1 cellular context compared by ENCODE assay signal in the genomic region with DNA sequence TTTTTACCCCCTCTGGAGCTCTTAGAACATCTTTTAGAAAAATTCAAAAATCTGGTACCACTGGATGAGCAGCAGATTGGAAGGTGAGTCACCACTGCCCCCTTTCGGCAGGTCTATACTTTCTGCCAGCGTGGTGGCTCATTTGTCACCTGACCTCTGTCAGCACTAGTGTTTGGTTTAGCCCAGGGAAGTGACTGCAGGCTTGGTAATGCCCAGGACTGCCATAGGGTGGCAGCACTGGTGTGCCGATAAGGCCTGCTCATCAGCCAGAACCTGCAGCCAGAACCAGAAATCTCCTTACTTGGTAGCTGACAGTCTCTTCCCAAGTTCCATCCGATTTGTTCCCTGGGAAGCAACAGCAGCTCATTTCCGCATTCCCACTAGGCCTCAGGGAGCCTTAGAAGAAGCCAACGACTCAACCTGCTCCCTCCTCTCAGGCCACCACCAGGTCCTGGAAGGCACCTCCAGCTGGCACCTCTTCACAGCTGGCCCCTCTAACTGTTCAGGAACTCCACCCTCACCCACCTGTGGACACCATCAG.
TF ChIP-seq lines count a peak whose summit lies in the region.

No MANE protein-coding gene starts in this region.

TF ChIP-seq in HEK293, 187 proteins besides CTCF, POLR2A, EP300 and RAD21 (continued from another document and continues in another):
- no peak for TF ChIP-seq PRDM2 (tag by site-specific recombination; IDR thresholded peaks at IDR 0.05; ENCODE audit: borderline replicate concordance)
- TF ChIP-seq ZNF114 (tag by site-specific recombination; IDR thresholded peaks at IDR 0.05): no peak
- no peak for TF ChIP-seq ZNF423 (tag by site-specific recombination; IDR thresholded peaks at IDR 0.05)
- no peak for TF ChIP-seq HOXA7 (CRISPR knock-in tag; IDR thresholded peaks at IDR 0.05; ENCODE audit: borderline replicate concordance)
- no peak for TF ChIP-seq AEBP2 (tag by site-specific recombination; IDR thresholded peaks at IDR 0.05; ENCODE audit: borderline replicate concordance)
- TF ChIP-seq ZNF311 (tag by site-specific recombination; IDR thresholded peaks at IDR 0.05; ENCODE audit: borderline replicate concordance): no peak
- TF ChIP-seq SETDB1 (IDR thresholded peaks at IDR 0.05; ENCODE audit: insufficient read length, low read length): no peak
- no peak for TF ChIP-seq OVOL3 (tag by site-specific recombination; IDR thresholded peaks at IDR 0.05)
- no peak for TF ChIP-seq ZNF37A (tag by site-specific recombination; IDR thresholded peaks at IDR 0.05)
- TF ChIP-seq, protein P1, sequence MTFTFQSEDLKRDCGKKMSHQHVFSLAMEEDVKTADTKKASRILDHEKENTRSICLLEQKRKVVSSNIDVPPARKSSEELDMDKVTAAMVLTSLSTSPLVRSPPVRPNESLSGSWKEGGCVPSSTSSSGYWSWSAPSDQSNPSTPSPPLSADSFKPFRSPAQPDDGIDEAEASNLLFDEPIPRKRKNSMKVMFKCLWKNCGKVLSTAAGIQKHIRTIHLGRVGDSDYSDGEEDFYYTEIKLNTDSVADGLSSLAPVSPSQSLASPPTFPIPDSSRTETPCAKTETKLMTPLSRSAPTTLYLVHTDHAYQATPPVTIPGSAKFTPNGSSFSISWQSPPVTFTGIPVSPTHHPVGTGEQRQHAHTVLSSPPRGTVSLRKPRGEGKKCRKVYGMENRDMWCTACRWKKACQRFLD (tag by site-specific recombination; IDR thresholded peaks at IDR 0.05): no peak
- TF ChIP-seq ZNF518A (tag by site-specific recombination; conservative IDR thresholded peaks at IDR 0.05; ENCODE audit: low read depth): no peak
- no peak for TF ChIP-seq GLIS1 (tag by site-specific recombination; IDR thresholded peaks at IDR 0.05)
- no peak for TF ChIP-seq ZNF830 (tag by site-specific recombination; IDR thresholded peaks at IDR 0.05; ENCODE audit: low read depth)
- no peak; the same call in 1 of the 2 replicates for TF ChIP-seq TRIM28 (IDR thresholded peaks at IDR 0.05; ENCODE audit: borderline replicate concordance, low read length)
- no peak for TF ChIP-seq ZBTB44 (tag by site-specific recombination; IDR thresholded peaks at IDR 0.05)
- TF ChIP-seq, protein P2, sequence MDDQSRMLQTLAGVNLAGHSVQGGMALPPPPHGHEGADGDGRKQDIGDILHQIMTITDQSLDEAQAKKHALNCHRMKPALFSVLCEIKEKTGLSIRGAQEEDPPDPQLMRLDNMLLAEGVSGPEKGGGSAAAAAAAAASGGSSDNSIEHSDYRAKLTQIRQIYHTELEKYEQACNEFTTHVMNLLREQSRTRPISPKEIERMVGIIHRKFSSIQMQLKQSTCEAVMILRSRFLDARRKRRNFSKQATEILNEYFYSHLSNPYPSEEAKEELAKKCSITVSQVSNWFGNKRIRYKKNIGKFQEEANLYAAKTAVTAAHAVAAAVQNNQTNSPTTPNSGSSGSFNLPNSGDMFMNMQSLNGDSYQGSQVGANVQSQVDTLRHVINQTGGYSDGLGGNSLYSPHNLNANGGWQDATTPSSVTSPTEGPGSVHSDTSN (CRISPR knock-in tag; IDR thresholded peaks at IDR 0.05): no peak
- TF ChIP-seq REPIN1 (tag by site-specific recombination; IDR thresholded peaks at IDR 0.05; ENCODE audit: low read depth): no peak
- TF ChIP-seq, protein P3, sequence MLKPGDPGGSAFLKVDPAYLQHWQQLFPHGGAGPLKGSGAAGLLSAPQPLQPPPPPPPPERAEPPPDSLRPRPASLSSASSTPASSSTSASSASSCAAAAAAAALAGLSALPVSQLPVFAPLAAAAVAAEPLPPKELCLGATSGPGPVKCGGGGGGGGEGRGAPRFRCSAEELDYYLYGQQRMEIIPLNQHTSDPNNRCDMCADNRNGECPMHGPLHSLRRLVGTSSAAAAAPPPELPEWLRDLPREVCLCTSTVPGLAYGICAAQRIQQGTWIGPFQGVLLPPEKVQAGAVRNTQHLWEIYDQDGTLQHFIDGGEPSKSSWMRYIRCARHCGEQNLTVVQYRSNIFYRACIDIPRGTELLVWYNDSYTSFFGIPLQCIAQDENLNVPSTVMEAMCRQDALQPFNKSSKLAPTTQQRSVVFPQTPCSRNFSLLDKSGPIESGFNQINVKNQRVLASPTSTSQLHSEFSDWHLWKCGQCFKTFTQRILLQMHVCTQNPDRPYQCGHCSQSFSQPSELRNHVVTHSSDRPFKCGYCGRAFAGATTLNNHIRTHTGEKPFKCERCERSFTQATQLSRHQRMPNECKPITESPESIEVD (tag by site-specific recombination; IDR thresholded peaks at IDR 0.05): no peak
- TF ChIP-seq, protein P4, sequence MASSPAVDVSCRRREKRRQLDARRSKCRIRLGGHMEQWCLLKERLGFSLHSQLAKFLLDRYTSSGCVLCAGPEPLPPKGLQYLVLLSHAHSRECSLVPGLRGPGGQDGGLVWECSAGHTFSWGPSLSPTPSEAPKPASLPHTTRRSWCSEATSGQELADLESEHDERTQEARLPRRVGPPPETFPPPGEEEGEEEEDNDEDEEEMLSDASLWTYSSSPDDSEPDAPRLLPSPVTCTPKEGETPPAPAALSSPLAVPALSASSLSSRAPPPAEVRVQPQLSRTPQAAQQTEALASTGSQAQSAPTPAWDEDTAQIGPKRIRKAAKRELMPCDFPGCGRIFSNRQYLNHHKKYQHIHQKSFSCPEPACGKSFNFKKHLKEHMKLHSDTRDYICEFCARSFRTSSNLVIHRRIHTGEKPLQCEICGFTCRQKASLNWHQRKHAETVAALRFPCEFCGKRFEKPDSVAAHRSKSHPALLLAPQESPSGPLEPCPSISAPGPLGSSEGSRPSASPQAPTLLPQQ (tag by site-specific recombination; IDR thresholded peaks at IDR 0.05): no peak
- TF ChIP-seq KLF17 (tag by site-specific recombination; IDR thresholded peaks at IDR 0.05): no peak
- TF ChIP-seq ZNF677 (tag by site-specific recombination; IDR thresholded peaks at IDR 0.05): no peak
- no peak for TF ChIP-seq GLI2 (tag by site-specific recombination; IDR thresholded peaks at IDR 0.05; ENCODE audit: borderline replicate concordance, low read depth)
- TF ChIP-seq, protein P5, sequence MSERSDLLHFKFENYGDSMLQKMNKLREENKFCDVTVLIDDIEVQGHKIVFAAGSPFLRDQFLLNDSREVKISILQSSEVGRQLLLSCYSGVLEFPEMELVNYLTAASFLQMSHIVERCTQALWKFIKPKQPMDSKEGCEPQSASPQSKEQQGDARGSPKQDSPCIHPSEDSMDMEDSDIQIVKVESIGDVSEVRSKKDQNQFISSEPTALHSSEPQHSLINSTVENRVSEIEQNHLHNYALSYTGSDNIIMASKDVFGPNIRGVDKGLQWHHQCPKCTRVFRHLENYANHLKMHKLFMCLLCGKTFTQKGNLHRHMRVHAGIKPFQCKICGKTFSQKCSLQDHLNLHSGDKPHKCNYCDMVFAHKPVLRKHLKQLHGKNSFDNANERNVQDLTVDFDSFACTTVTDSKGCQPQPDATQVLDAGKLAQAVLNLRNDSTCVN (tag by site-specific recombination; optimal IDR thresholded peaks at IDR 0.05): no peak
- TF ChIP-seq ZNF341 (tag by site-specific recombination; IDR thresholded peaks at IDR 0.05; ENCODE audit: low read depth): no peak
